Comparison of ENCODE assay signal across 9 cellular contexts in the genomic region with DNA sequence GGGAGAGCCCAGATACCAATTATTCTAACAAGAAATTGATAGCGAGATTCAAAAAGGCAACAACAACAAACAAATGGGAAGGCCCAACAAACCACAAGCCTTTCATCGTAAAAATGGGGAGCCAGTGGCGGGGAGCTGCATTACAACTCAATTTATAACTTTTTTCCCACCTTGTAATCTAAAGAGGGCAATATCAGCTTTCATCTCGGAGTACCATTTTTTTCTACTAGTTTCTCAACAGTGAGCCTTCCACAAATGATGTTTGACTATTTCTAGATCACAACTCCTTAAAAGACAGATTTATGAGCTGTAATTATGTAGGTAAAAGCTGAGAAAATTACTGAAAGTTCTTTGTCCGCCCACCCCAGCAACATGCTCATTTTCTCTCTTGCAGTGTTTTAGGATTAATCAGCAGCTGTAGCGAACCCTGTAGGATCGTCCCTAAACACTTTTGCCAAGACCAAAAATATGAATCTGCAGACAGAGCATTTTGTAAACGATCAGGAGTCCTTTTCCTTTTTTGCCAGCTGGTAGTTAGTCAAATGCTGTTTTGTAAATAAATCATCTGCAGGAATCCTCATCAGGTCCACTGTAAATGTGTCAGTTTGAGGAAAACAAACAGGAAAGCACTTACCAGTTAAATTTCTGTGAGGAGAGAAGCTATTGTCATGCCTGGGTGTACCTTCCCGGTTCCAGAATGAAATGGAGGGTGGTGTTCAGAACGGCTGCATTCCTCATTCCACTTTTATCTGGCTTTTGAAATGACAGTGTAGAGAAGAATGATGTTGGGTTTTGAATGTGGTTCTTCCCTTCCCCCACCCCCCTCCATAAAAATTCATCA. TPM values are rescaled to one million over a fixed set of nuclear protein-coding genes. Genes with fewer than 3 reads are reported as not detected.
DNase-seq lines count a peak whose midpoint lies in the region; ATAC-seq and TF ChIP-seq lines count a peak whose summit lies in the region.
"Had no signal": no experiment of that assay in that cellular context is flagged by ENCODE, and none has a peak within 500 bp of the region (broad histone marks: within the 10 kb centered on the region; RNA-seq: fewer than 3 reads in every experiment).

No MANE protein-coding gene starts in this region.

- TF ChIP-seq CTCF in fibroblast of mammary gland (conservative IDR thresholded peaks at IDR 0.05; ENCODE audit: control insufficient read depth, insufficient read depth, low read depth, low read length) = no peak
- TF ChIP-seq CTCF in retinal pigment epithelial cell (conservative IDR thresholded peaks at IDR 0.05; ENCODE audit: low read depth, low read length) = no peak

- DNase-seq in H4 (ENCODE audit: low spot score) (peak; percentile 28), NCI-H69 (lab: John Stamatoyannopoulos, UW) (peak; percentile 89), fibroblast of mammary gland (ENCODE audit: low read depth) (peak; percentile 54), retinal pigment epithelial cell (ENCODE audit: low read depth) (no peak), NCI-H510A treated with DMSO at 0.1 percent for 48 hours (lab: John Stamatoyannopoulos, UW) (no peak), NCI-H524 treated with DMSO at 0.1 percent for 48 hours (lab: John Stamatoyannopoulos, UW) (no peak)
- DNase-seq: naive thymus-derived CD4-positive, alpha-beta T cell had no signal

- ATAC-seq in HG03460 (IDR thresholded peaks at IDR 0.05; ENCODE audit: unreplicated experiment) (no peak), GM21528 (IDR thresholded peaks at IDR 0.05; ENCODE audit: low FRiP score, unreplicated experiment) (no peak)
- ATAC-seq: naive thymus-derived CD4-positive, alpha-beta T cell had no signal

- H3K4me3 ChIP-seq in fibroblast of mammary gland (ENCODE audit: control insufficient read depth, low read depth, low read length) (peak overlapping the region; percentile 57), retinal pigment epithelial cell (ENCODE audit: low read length) (peak overlapping the region; percentile 21)

RNA-seq across cellular contexts. Expression of gene EEF1B2, which starts 53.2 kb away (rescaled TPM):
- total RNA-seq in H4 (2014; rRNA removed; shearing (Covaris generic)) = 659 and 795 TPM in 2 replicates

RNA-seq across cellular contexts. Expression of gene NDUFS1, which starts 53.6 kb away (rescaled TPM):
- total RNA-seq in H4 (2014; rRNA removed; shearing (Covaris generic)) = 186 and 198 TPM in 2 replicates

Comparison
In these comparisons a context has a peak if more than half of its experiments do, and no peak if none do; other contexts are left out.
1. DNase-seq: peak in H4 (single experiment), NCI-H69 (single experiment) and fibroblast of mammary gland (single experiment); none in retinal pigment epithelial cell (single experiment), NCI-H510A treated with DMSO at 0.1 percent for 48 hours (single experiment) and NCI-H524 treated with DMSO at 0.1 percent for 48 hours (single experiment).